Comparison of ENCODE assay signal across 9 cellular contexts in genomic region chr22:44309137-44309536, GRCh38. TPM values are rescaled to one million over a fixed set of nuclear protein-coding genes. Genes with fewer than 3 reads are reported as not detected.
DNase-seq lines count a peak whose midpoint lies in the region; ATAC-seq, FAIRE-seq and TF ChIP-seq lines count a peak whose summit lies in the region.
"Had no signal": no experiment of that assay in that cellular context is flagged by ENCODE, and none has a peak within 500 bp of the region (broad histone marks: within the 10 kb centered on the region; RNA-seq: fewer than 3 reads in every experiment).

No MANE protein-coding gene starts in this region.

- TF ChIP-seq CTCF in IMR-90 (conservative IDR thresholded peaks at IDR 0.05; ENCODE audit: low read depth, low read length) (no peak), bronchial epithelial cell (IDR thresholded peaks at IDR 0.05; ENCODE audit: insufficient read depth, low read length, severe bottlenecking) (no peak)

- peak overlapping the region; percentile 67 for H4K91ac ChIP-seq in IMR-90 (ENCODE audit: insufficient read depth, low read depth, low read length)

- ATAC-seq in IMR-90 (ENCODE audit: low read depth) (peak; percentile 93), HG03095 (IDR thresholded peaks at IDR 0.05; ENCODE audit: unreplicated experiment) (no peak), GM18505 (IDR thresholded peaks at IDR 0.05; ENCODE audit: unreplicated experiment) (no peak)

- 4% methylated on average over 4 of the region's 16 CpGs; no CpG with 5 or more reads in 1 of the 2 experiments for WGBS in IMR-90 (ENCODE audit: extremely low coverage in 2 of 2, insufficient read length in 1 of 2), 2 experiments

- peak overlapping the region; percentile 74 for H3K4ac ChIP-seq in IMR-90 (ENCODE audit: low read depth, low read length)

- H3K36me3 ChIP-seq in IMR-90 (ENCODE audit: control insufficient read depth, insufficient read depth, low read length) (no peaks in the 10 kb centered on the region), bronchial epithelial cell (ENCODE audit: control insufficient read depth, insufficient read depth, low read length) (no peaks in the 10 kb centered on the region), mucosa of rectum (ENCODE audit: control insufficient read depth in 2 of 2, insufficient read depth in 2 of 2, low read length in 2 of 2) (no peaks in the 10 kb centered on the region)

- no peaks in the 10 kb centered on the region for H3K9me3 ChIP-seq in IMR-90 (ENCODE audit: control insufficient read depth, insufficient read depth, low read length)
- no peaks in the 10 kb centered on the region for H3K9me3 ChIP-seq in mucosa of rectum (ENCODE audit: control insufficient read depth in 2 of 2, low read length in 2 of 2)

- CTCF ChIA-PET in IMR-90 (lab: Yijun Ruan, JAX) = no interaction called here

- DNase-seq in AG08396 (ENCODE audit: low spot score) = peak; percentile 92
- peak; percentile 98 for DNase-seq in IMR-90
- peak; percentile 96 for DNase-seq in bronchial epithelial cell (ENCODE audit: low read depth)
- no peak for DNase-seq in activated gamma-delta T cell (lab: John Stamatoyannopoulos, UW)
- no peak for DNase-seq in SHP77 treated with DMSO at 0.1 percent for 48 hours (lab: John Stamatoyannopoulos, UW)

- H3K23ac ChIP-seq in IMR-90 (ENCODE audit: low read depth, low read length) = peak overlapping the region; percentile 33; the same call in 1 of the 2 replicates

- H4K8ac ChIP-seq in IMR-90 (ENCODE audit: low read depth in 2 of 2, low read length in 2 of 2) = peak overlapping the region in 1 of 2 experiments; percentile 71; a peak in 2 of 4 replicates

- peak overlapping the region; percentile 53 for H2AK9ac ChIP-seq in IMR-90 (replicated peaks; ENCODE audit: low read depth, low read length, poor library complexity)

- H2BK120ac ChIP-seq in IMR-90 (ENCODE audit: low read depth, low read length) = peak overlapping the region; percentile 73

- H3K9ac ChIP-seq in IMR-90 (ENCODE audit: low read depth, low read length) (peak overlapping the region; percentile 28; the same call in 1 of the 2 replicates), mucosa of rectum (ENCODE audit: low read depth in 1 of 2, low read length in 2 of 2) (no peak overlapping the region)

- H3K79me1 ChIP-seq in IMR-90 (ENCODE audit: low read depth in 1 of 2, low read length in 2 of 2) = no peaks in the 10 kb centered on the region

- H4K20me1 ChIP-seq in IMR-90 (ENCODE audit: insufficient read depth, low read length) = no peaks in the 10 kb centered on the region

- BruUV-seq in IMR-90 (replicated peaks; lab: Mats Ljungman, UMichigan) = no TSS peak

- intact Hi-C loops in IMR-90 (cut with micrococcal nuclease) = no loop called here

- TF ChIP-seq POLR2A in IMR-90 (IDR thresholded peaks at IDR 0.05; ENCODE audit: low read depth, low read length) (peak; percentile 40; the same call in 1 of the 2 replicates), GM18505 (IDR thresholded peaks at IDR 0.05; ENCODE audit: borderline replicate concordance, extremely low read depth, insufficient read depth, insufficient read length) (no peak)

- FAIRE-seq in bronchial epithelial cell (lab: Jason Lieb, UNC) = peak; percentile 95

- no peaks in the 10 kb centered on the region for H3K27me3 ChIP-seq in IMR-90 (ENCODE audit: control insufficient read depth, insufficient read depth, low read length)
- H3K27me3 ChIP-seq in bronchial epithelial cell (ENCODE audit: control insufficient read depth, insufficient read depth, low read length) = no peaks in the 10 kb centered on the region
- no peaks in the 10 kb centered on the region for H3K27me3 ChIP-seq in mucosa of rectum (ENCODE audit: control insufficient read depth in 2 of 2, insufficient read depth in 2 of 2, low read length in 2 of 2)

- H3K4me2 ChIP-seq in IMR-90 (ENCODE audit: low read depth, low read length) = peak overlapping the region; percentile 45

- H3K56ac ChIP-seq in IMR-90 (ENCODE audit: extremely low read depth, insufficient read depth, low read length) = no peak overlapping the region

- H2BK20ac ChIP-seq in IMR-90 (ENCODE audit: low read depth, low read length) = peak overlapping the region; percentile 30

- peaks cover 24% of the 10 kb centered on the region for H3K4me1 ChIP-seq in IMR-90 (ENCODE audit: control insufficient read depth, insufficient read depth, low read length)
- peaks cover 0 to 9% of the 10 kb centered on the region in 2 donors for H3K4me1 ChIP-seq in mucosa of rectum (ENCODE audit: control insufficient read depth in 2 of 2, insufficient read depth in 2 of 2, low read length in 2 of 2)

- dilution Hi-C loops in IMR-90 (cut with HindIII; ENCODE audit: low sequenced_read_pairs, unreplicated experiment) = no loop called here

- peak overlapping the region; percentile 51; the same call in 1 of the 2 replicates for H3K18ac ChIP-seq in IMR-90 (ENCODE audit: low read depth, low read length)

- in situ Hi-C loops in IMR-90 (cut with MboI; ENCODE audit: low sequenced_read_pairs) = no loop called here

- H3K14ac ChIP-seq in IMR-90 (replicated peaks; ENCODE audit: low read depth, low read length) = peak overlapping the region; percentile 64

- peak overlapping the region; percentile 10; the same call in 1 of the 2 replicates for H4K5ac ChIP-seq in IMR-90 (ENCODE audit: low read depth, low read length)

- H3K27ac ChIP-seq in IMR-90 (ENCODE audit: insufficient read depth, low read length) (peak overlapping the region; percentile 46), mucosa of rectum (ENCODE audit: low read depth in 2 of 2, low read length in 2 of 2) (peak overlapping the region; percentile 25 to 59)

- TF ChIP-seq RAD21 in IMR-90 (IDR thresholded peaks at IDR 0.05; ENCODE audit: low read length) = peak; percentile 22

- peak overlapping the region; percentile 63 for H2BK5ac ChIP-seq in IMR-90 (ENCODE audit: low read depth, low read length, poor library complexity, severe bottlenecking)

- peak overlapping the region; percentile 86 for H2AK5ac ChIP-seq in IMR-90 (ENCODE audit: low read depth, low read length)

- peak overlapping the region; percentile 4 for H2AFZ ChIP-seq in IMR-90 (replicated peaks; ENCODE audit: low read length, poor library complexity)

- POLR2A ChIA-PET in IMR-90 (lab: Charles Lee; ENCODE audit: unreplicated experiment) = no interaction called here

- peak overlapping the region; percentile 24; the same call in 1 of the 3 replicates for H2BK15ac ChIP-seq in IMR-90 (ENCODE audit: low read depth, low read length)

- H3K9me1 ChIP-seq in IMR-90 (ENCODE audit: insufficient read depth, low read length) = peaks cover 21% of the 10 kb centered on the region; the same call in 1 of the 2 replicates

- no peak overlapping the region for H3K4me3 ChIP-seq in IMR-90 (ENCODE audit: insufficient read depth, low read depth, low read length)
- no peak overlapping the region for H3K4me3 ChIP-seq in bronchial epithelial cell (ENCODE audit: low read depth, low read length)
- H3K4me3 ChIP-seq in mucosa of rectum (ENCODE audit: low read length in 2 of 2) = no peak overlapping the region

TF ChIP-seq in IMR-90, 13 proteins besides CTCF, POLR2A, EP300 and RAD21:
- TF ChIP-seq MXI1 (IDR thresholded peaks at IDR 0.05; ENCODE audit: borderline replicate concordance, low read depth, low read length) (no peak), CEBPB (IDR thresholded peaks at IDR 0.05; ENCODE audit: low read depth, low read length) (peak; percentile 97), RFX5 (IDR thresholded peaks at IDR 0.05; ENCODE audit: low read depth, low read length) (peak; percentile 52; the same call in 1 of the 2 replicates), ELK1 (IDR thresholded peaks at IDR 0.05; ENCODE audit: borderline replicate concordance, low read depth, low read length) (no peak), FOS (IDR thresholded peaks at IDR 0.05; ENCODE audit: low read depth, low read length) (peak; percentile 95), BHLHE40 (IDR thresholded peaks at IDR 0.05; ENCODE audit: low read depth, low read length) (peak; percentile 76), MAZ (IDR thresholded peaks at IDR 0.05; ENCODE audit: borderline replicate concordance, low read depth, low read length) (peak; percentile 59; the same call in 1 of the 2 replicates)

RNA-seq across cellular contexts. Expression of gene SHISAL1, which starts 3.6 kb away (rescaled TPM):
- total RNA-seq in IMR-90 (2012; rRNA removed) (1.1 and 1.4 TPM in 2 replicates), bronchial epithelial cell (under 0.01 and 0.26 TPM in 2 replicates)
- 0.83 and 1.0 TPM in 2 replicates for polyA plus RNA-seq in IMR-90 (2012; rRNA removed)
- 0.36 and 0.56 TPM in 2 replicates for polyA plus RNA-seq in IMR-90 (2012; cell fraction: cytosol; rRNA removed)
- 0.84 and 1.00 TPM in 2 replicates for polyA plus RNA-seq in IMR-90 (2012; cell fraction: nucleus; rRNA removed; ENCODE audit: low replicate concordance)
- total RNA-seq: T-helper 2 cell treated with Interferon-gamma antibody and Interleukin-4, amounts not matched to agents 100 ng/mL and 5 ng/mL, for 36 hours had no signal

Comparison
In these comparisons a context has a peak if more than half of its experiments do, and no peak if none do; other contexts are left out.
1. DNase-seq: peak in AG08396 (single experiment), IMR-90 (single experiment) and bronchial epithelial cell (single experiment); none in activated gamma-delta T cell (single experiment) and SHP77 treated with DMSO at 0.1 percent for 48 hours (single experiment).